Comparison of ENCODE assay signal across 24 cellular contexts in genomic region chr1:157639800-157640199, GRCh38. TPM values are rescaled to one million over a fixed set of nuclear protein-coding genes. Genes with fewer than 3 reads are reported as not detected.
DNase-seq lines count a peak whose midpoint lies in the region; ATAC-seq, FAIRE-seq and TF ChIP-seq lines count a peak whose summit lies in the region.
"Had no signal": no experiment of that assay in that cellular context is flagged by ENCODE, and none has a peak within 500 bp of the region (broad histone marks: within the 10 kb centered on the region; RNA-seq: fewer than 3 reads in every experiment).

No MANE protein-coding gene starts in this region.

- H3K27me3 ChIP-seq in DND-41 (ENCODE audit: insufficient read depth, low read length, poor library complexity) = no peaks in the 10 kb centered on the region
- H3K27me3 ChIP-seq in OCI-LY1 (ENCODE audit: insufficient read depth, low read length) = no peaks in the 10 kb centered on the region
- H3K27me3 ChIP-seq in bronchial epithelial cell (ENCODE audit: control insufficient read depth, insufficient read depth, low read length) = no peaks in the 10 kb centered on the region
- H3K27me3 ChIP-seq in upper lobe of right lung = no peaks in the 10 kb centered on the region
- no peaks in the 10 kb centered on the region for H3K27me3 ChIP-seq in foreskin keratinocyte

- no peak overlapping the region for H3K9ac ChIP-seq in DND-41 (ENCODE audit: low read depth, low read length)
- peak overlapping the region; percentile 27; the same call in 1 of the 2 replicates for H3K9ac ChIP-seq in OCI-LY1 (ENCODE audit: low read length)

- no peak overlapping the region for H3K27ac ChIP-seq in DND-41 (ENCODE audit: low read length)
- peak overlapping the region; percentile 72 for H3K27ac ChIP-seq in OCI-LY1 (ENCODE audit: low read depth, low read length, poor library complexity, severe bottlenecking)
- H3K27ac ChIP-seq in upper lobe of right lung = no peak overlapping the region
- no peak overlapping the region for H3K27ac ChIP-seq in foreskin keratinocyte
- H3K27ac ChIP-seq: HL-60 had no signal

- H3K4me2 ChIP-seq in DND-41 (ENCODE audit: insufficient read depth, low read length) (no peak overlapping the region), OCI-LY1 (ENCODE audit: low read length) (peak overlapping the region; percentile 36; the same call in 1 of the 2 replicates)

- H3K9me3 ChIP-seq in DND-41 (ENCODE audit: insufficient read depth, low read length, severe bottlenecking) = no peaks in the 10 kb centered on the region
- H3K9me3 ChIP-seq in OCI-LY1 (ENCODE audit: low read length) = no peaks in the 10 kb centered on the region
- H3K9me3 ChIP-seq in upper lobe of right lung = no peaks in the 10 kb centered on the region

- ATAC-seq in DND-41 (ENCODE audit: insufficient read depth, low read depth) (peak; percentile 47; the same call in 1 of the 3 replicates), upper lobe of right lung (peak; percentile 59), foreskin keratinocyte (no peak)
- ATAC-seq: Panc1 had no signal

- no peaks in the 10 kb centered on the region for H4K20me1 ChIP-seq in DND-41 (ENCODE audit: insufficient read depth, low read length)
- H4K20me1 ChIP-seq in OCI-LY1 (ENCODE audit: insufficient read depth, low read length) = no peaks in the 10 kb centered on the region

- DNase-seq in DND-41 = no peak
- no peak for DNase-seq in bronchial epithelial cell (ENCODE audit: low read depth)
- no peak for DNase-seq in upper lobe of right lung
- no peak for DNase-seq in GDM1 (lab: John Stamatoyannopoulos, UW)
- DNase-seq in foreskin keratinocyte = no peak
- DNase-seq in activated CD4-positive, alpha-beta T cell treated with anti-CD3 and anti-CD28 coated beads, Interleukin-2, amount 50 U/mL, for 48 hours = no peak
- DNase-seq: CD4-positive, CD25-positive, alpha-beta regulatory T cell; NCI-H1092 treated with DMSO at 0.1 percent for 48 hours; NCI-H1436; NCI-H187; NCI-H446; NCI-H524 treated with DMSO at 0.1 percent for 48 hours; NCI-H774; NK-92 treated with Interleukin-12 subunit alpha and Interleukin-12 subunit beta, amount 100 ng/mL, for 24 hours; SHP77 treated with DMSO at 0.1 percent for 48 hours had no signal

- no peaks in the 10 kb centered on the region for H3K36me3 ChIP-seq in DND-41 (ENCODE audit: insufficient read depth, low read length)
- no peaks in the 10 kb centered on the region for H3K36me3 ChIP-seq in OCI-LY1 (ENCODE audit: insufficient read depth, low read length)
- no peaks in the 10 kb centered on the region for H3K36me3 ChIP-seq in bronchial epithelial cell (ENCODE audit: control insufficient read depth, insufficient read depth, low read length)
- H3K36me3 ChIP-seq in upper lobe of right lung = no peaks in the 10 kb centered on the region

- H3F3A ChIP-seq in OCI-LY1 (ENCODE audit: insufficient read depth, low read length) = no peaks in the 10 kb centered on the region; the same call in 1 of the 2 replicates

- intact Hi-C loops in upper lobe of right lung (cut with DNase I) = no loop called here

- H3K9me2 ChIP-seq in OCI-LY1 (ENCODE audit: low read depth, low read length) = no peaks in the 10 kb centered on the region

- H3K79me2 ChIP-seq in DND-41 (ENCODE audit: insufficient read depth, low read length) = no peaks in the 10 kb centered on the region
- no peaks in the 10 kb centered on the region for H3K79me2 ChIP-seq in OCI-LY1 (ENCODE audit: insufficient read depth, low read length)

- H3K4me3 ChIP-seq in DND-41 (ENCODE audit: low read depth in 1 of 2, low read length in 2 of 2) (no peak overlapping the region), OCI-LY1 (ENCODE audit: low read depth, low read length, poor library complexity, severe bottlenecking) (peak overlapping the region; percentile 20), bronchial epithelial cell (ENCODE audit: low read depth, low read length) (no peak overlapping the region), upper lobe of right lung (no peak overlapping the region)

- 0 out of 2 replicates have a peak, but pooled peaks cover 3% of the 10 kb centered on the region for H3K4me1 ChIP-seq in DND-41 (ENCODE audit: insufficient read depth, low read length)
- peaks cover 28% of the 10 kb centered on the region for H3K4me1 ChIP-seq in OCI-LY1 (ENCODE audit: insufficient read depth, low read length, severe bottlenecking)
- H3K4me1 ChIP-seq in upper lobe of right lung = no peaks in the 10 kb centered on the region
- H3K4me1 ChIP-seq in foreskin keratinocyte = no peaks in the 10 kb centered on the region

- peak; percentile 13 for FAIRE-seq in bronchial epithelial cell (lab: Jason Lieb, UNC)
- FAIRE-seq: D721Med, G401.6, GM19239, H54 had no signal

- TF ChIP-seq CTCF in DND-41 (IDR thresholded peaks at IDR 0.05; ENCODE audit: borderline replicate concordance, extremely low read depth, low read length, poor library complexity, severe bottlenecking) = no peak
- no peak for TF ChIP-seq CTCF in OCI-LY1 (IDR thresholded peaks at IDR 0.05; ENCODE audit: low read length)
- TF ChIP-seq CTCF in bronchial epithelial cell (IDR thresholded peaks at IDR 0.05; ENCODE audit: insufficient read depth, low read length, severe bottlenecking) = no peak
- TF ChIP-seq CTCF in upper lobe of right lung (IDR thresholded peaks at IDR 0.05) = no peak
- no peak for TF ChIP-seq CTCF in foreskin keratinocyte (conservative IDR thresholded peaks at IDR 0.05)

- H2AFZ ChIP-seq in DND-41 (ENCODE audit: low read depth, low read length) (no peak overlapping the region), OCI-LY1 (ENCODE audit: low read length) (peak overlapping the region; percentile 6; the same call in 1 of the 2 replicates)

RNA-seq across cellular contexts. Expression of gene FCRL4, which starts 41.9 kb away (rescaled TPM):
- total RNA-seq in bronchial epithelial cell (not detected in 2 replicates), upper lobe of right lung (not detected), foreskin keratinocyte (not detected in 2 replicates)
- not detected in 2 replicates for polyA plus RNA-seq in foreskin keratinocyte
- total RNA-seq: A172; CD4-positive, CD25-positive, alpha-beta regulatory T cell had no signal
- polyA plus RNA-seq: BJ; CD4-positive, CD25-positive, alpha-beta regulatory T cell had no signal
